ENCODE assay signal across 2 cellular contexts in the genomic region with DNA sequence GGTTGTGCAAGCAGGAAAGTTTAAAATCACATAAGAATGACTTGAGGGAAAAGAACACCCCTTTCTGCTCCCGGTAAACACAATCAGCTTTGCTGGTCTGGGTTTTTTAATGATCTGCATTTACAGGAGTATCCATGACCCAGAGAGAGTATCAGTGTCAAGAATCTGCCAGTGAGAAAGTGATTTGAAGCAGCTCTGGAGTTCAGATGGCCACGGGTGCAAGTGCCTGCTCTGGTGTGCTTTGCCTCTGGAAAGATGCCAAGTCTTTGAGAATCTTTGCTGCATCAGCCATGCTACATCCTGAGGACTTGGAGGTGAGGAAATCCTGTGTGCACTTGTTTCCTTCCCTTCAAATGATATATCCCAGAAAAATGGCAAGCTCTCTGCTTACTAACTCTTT.
TF ChIP-seq lines count a peak whose summit lies in the region.

No MANE protein-coding gene starts in this region.

TF ChIP-seq in IMR-90, 13 proteins besides CTCF, POLR2A, EP300 and RAD21:
- TF ChIP-seq RFX5 (IDR thresholded peaks at IDR 0.05; ENCODE audit: low read depth, low read length) (no peak), MAFK (IDR thresholded peaks at IDR 0.05; ENCODE audit: low read depth, low read length) (no peak), NFE2L2 (IDR thresholded peaks at IDR 0.05; ENCODE audit: low read depth, low read length) (no peak), FOS (IDR thresholded peaks at IDR 0.05; ENCODE audit: low read depth, low read length) (no peak), ELK1 (IDR thresholded peaks at IDR 0.05; ENCODE audit: borderline replicate concordance, low read depth, low read length) (no peak), RCOR1 (IDR thresholded peaks at IDR 0.05; ENCODE audit: insufficient replicate concordance, low read length) (no peak), SMC3 (IDR thresholded peaks at IDR 0.05; ENCODE audit: low read depth, low read length) (no peak), MXI1 (IDR thresholded peaks at IDR 0.05; ENCODE audit: borderline replicate concordance, low read depth, low read length) (no peak), CHD1 (IDR thresholded peaks at IDR 0.05; ENCODE audit: low read depth, low read length) (no peak), MAZ (IDR thresholded peaks at IDR 0.05; ENCODE audit: borderline replicate concordance, low read depth, low read length) (no peak), CEBPB (IDR thresholded peaks at IDR 0.05; ENCODE audit: low read depth, low read length) (no peak), BHLHE40 (IDR thresholded peaks at IDR 0.05; ENCODE audit: low read depth, low read length) (no peak)
- TF ChIP-seq, protein P1, sequence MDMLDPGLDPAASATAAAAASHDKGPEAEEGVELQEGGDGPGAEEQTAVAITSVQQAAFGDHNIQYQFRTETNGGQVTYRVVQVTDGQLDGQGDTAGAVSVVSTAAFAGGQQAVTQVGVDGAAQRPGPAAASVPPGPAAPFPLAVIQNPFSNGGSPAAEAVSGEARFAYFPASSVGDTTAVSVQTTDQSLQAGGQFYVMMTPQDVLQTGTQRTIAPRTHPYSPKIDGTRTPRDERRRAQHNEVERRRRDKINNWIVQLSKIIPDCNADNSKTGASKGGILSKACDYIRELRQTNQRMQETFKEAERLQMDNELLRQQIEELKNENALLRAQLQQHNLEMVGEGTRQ (IDR thresholded peaks at IDR 0.05; ENCODE audit: low read depth, low read length), result no peak

TF ChIP-seq in GM12891, 5 proteins besides CTCF, POLR2A, EP300 and RAD21:
- TF ChIP-seq POLR2AphosphoS5 (IDR thresholded peaks at IDR 0.05; ENCODE audit: low read depth, low read length) (no peak), POU2F2 (IDR thresholded peaks at IDR 0.05; ENCODE audit: low read depth, low read length) (no peak), TAF1 (IDR thresholded peaks at IDR 0.05; ENCODE audit: low read depth, low read length) (no peak), PAX5 (IDR thresholded peaks at IDR 0.05; ENCODE audit: insufficient read depth, low read length, severe bottlenecking) (no peak), SPI1 (IDR thresholded peaks at IDR 0.05; ENCODE audit: low read depth, low read length) (no peak)
